1 cellular context compared by ENCODE assay signal in the genomic region with DNA sequence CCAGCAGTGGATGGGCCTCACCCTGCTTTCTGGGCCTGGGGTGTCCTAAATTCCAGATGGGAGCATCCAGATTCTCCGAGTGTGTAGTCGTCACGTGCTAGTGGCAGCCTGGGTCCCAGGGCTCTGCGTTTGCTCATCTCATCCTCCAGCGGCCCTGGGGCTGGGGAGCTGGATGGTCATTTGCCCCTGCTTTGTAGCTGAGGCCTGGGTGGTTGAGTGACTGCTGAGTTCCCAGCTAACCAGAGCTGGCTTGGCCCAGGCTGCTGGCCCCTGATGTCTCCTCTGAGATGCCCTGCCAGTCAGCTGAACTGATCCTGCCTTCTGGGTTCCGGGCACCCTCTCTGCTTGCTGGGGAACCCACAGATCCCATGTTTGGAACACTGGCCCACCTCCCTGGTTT.
A peak's percentile ranks its signal among the peaks of the same experiment; 100 is the strongest.
TF ChIP-seq lines count a peak whose summit lies in the region.

No MANE protein-coding gene starts in this region.

TF ChIP-seq in IMR-90, 13 proteins besides CTCF, POLR2A, EP300 and RAD21:
- TF ChIP-seq RFX5 (IDR thresholded peaks at IDR 0.05; ENCODE audit: low read depth, low read length) (no peak), BHLHE40 (IDR thresholded peaks at IDR 0.05; ENCODE audit: low read depth, low read length) (0 out of 2 replicates have a peak, but pooled peaks have one; percentile 14), CEBPB (IDR thresholded peaks at IDR 0.05; ENCODE audit: low read depth, low read length) (no peak), MAFK (IDR thresholded peaks at IDR 0.05; ENCODE audit: low read depth, low read length) (no peak), RCOR1 (IDR thresholded peaks at IDR 0.05; ENCODE audit: insufficient replicate concordance, low read length) (no peak)
- TF ChIP-seq, protein P1, sequence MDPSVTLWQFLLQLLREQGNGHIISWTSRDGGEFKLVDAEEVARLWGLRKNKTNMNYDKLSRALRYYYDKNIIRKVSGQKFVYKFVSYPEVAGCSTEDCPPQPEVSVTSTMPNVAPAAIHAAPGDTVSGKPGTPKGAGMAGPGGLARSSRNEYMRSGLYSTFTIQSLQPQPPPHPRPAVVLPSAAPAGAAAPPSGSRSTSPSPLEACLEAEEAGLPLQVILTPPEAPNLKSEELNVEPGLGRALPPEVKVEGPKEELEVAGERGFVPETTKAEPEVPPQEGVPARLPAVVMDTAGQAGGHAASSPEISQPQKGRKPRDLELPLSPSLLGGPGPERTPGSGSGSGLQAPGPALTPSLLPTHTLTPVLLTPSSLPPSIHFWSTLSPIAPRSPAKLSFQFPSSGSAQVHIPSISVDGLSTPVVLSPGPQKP (IDR thresholded peaks at IDR 0.05; ENCODE audit: borderline replicate concordance, low read depth, low read length): no peak
